10 cellular contexts compared by ENCODE assay signal in the genomic region with DNA sequence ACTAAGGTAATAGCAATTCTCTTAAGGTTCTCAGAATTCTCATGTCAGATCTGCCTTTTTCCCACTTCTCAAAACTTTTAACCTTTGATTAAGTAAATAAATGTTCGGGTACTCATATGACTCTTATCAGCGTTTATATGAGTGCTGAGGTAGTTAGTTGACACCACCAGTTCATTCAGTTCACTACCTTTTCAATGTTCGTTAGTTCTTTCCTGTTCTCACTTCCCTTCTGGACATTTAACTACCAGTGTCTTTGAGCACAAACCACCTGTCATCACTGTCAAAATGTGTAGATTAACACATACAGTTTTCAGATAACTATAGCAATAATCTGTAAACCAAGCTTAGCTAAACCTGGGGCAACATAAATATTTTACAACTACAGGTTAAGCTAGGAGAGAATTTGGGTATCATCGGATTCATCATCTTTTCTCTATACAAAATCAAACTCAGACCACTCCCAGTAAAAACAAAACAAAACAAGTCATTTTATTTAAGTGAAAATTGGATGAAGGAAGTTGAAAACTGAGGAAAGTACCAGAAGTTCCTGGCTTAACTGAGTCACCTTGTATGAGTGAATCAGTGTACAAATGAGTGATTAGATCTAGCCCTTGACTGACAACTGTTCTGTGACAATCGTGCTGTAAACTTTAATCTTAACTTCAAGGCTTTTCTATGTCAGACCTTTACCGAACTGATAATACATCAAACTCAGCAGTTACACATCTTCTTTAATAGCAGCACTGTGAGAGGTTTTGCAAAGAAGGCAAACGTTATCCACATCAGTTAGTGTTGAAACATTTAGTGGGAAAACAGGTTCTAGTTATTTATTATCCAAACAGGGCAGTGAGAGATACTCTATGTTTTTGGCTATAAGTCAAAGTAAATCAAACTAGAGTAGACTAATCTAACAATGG. TPM values are rescaled to one million over a fixed set of nuclear protein-coding genes. Genes with fewer than 3 reads are reported as not detected.
A peak's percentile ranks its signal among the peaks of the same experiment; 100 is the strongest.
DNase-seq lines count a peak whose midpoint lies in the region; ATAC-seq and TF ChIP-seq lines count a peak whose summit lies in the region.
"Had no signal": no experiment of that assay in that cellular context is flagged by ENCODE, and none has a peak within 500 bp of the region (broad histone marks: within the 10 kb centered on the region; RNA-seq: fewer than 3 reads in every experiment).

No MANE protein-coding gene starts in this region.

- peak; percentile 74 for DNase-seq in GM12865 (ENCODE audit: low read depth)
- peak; percentile 5 for DNase-seq in glomerular visceral epithelial cell (ENCODE audit: extremely low spot score)
- DNase-seq in NCI-H526 treated with DMSO at 0.1 percent for 48 hours (lab: John Stamatoyannopoulos, UW), result no peak
- no peak for DNase-seq in heart right ventricle
- DNase-seq in NCI-H526 (lab: John Stamatoyannopoulos, UW), result no peak
- no peak for DNase-seq in Right ventricle myocardium inferior (ENCODE audit: missing footprints)
- DNase-seq: GDM1, NCI-H1092 had no signal

- TF ChIP-seq CTCF in GM12865 (IDR thresholded peaks at IDR 0.05; ENCODE audit: insufficient read depth, low read depth, low read length, missing control alignments), result no peak
- no peak for TF ChIP-seq CTCF in heart right ventricle (IDR thresholded peaks at IDR 0.05)

- no peaks in the 10 kb centered on the region for H3K36me3 ChIP-seq in heart right ventricle

- H3K4me1 ChIP-seq in heart right ventricle, result peaks cover 0 to 15% (median 0%) of the 10 kb centered on the region in 9 donors

- H3K27me3 ChIP-seq in heart right ventricle, result no peaks in the 10 kb centered on the region

- 42 to 52% methylated on average over 7 of the region's 7 CpGs for WGBS in heart right ventricle, 2 donors

- peak overlapping the region; percentile 8; the same call in 1 of the 2 replicates for H3K4me3 ChIP-seq in GM12865 (ENCODE audit: low read depth, low read length)
- no peak overlapping the region for H3K4me3 ChIP-seq in heart right ventricle

- no peaks in the 10 kb centered on the region for H3K9me3 ChIP-seq in heart right ventricle

- intact Hi-C loops in heart right ventricle (cut with DNase I), result no loop called here
- intact Hi-C loops in Right ventricle myocardium inferior (cut with DNase I), result no loop called here

- no peak overlapping the region for H3K27ac ChIP-seq in heart right ventricle

- ATAC-seq in GM19467 (IDR thresholded peaks at IDR 0.05; ENCODE audit: unreplicated experiment), result peak; percentile 89
- ATAC-seq in HG03135 (IDR thresholded peaks at IDR 0.05; ENCODE audit: unreplicated experiment), result peak; percentile 85
- no peak for ATAC-seq in heart right ventricle
- ATAC-seq in Right ventricle myocardium inferior, result no peak

RNA-seq across cellular contexts. Expression of gene ARHGEF38, which starts 41.9 kb away (rescaled TPM):
- total RNA-seq in heart right ventricle (under 1 TPM in 1 of 10 donors, not detected in 9; 0.28 TPM), Right ventricle myocardium inferior (not detected)
- polyA plus RNA-seq in heart right ventricle, result not detected

Comparison
In these comparisons a context has a peak if more than half of its experiments do, and no peak if none do; other contexts are left out.
1. DNase-seq: peak in GM12865 (single experiment) and glomerular visceral epithelial cell (single experiment); none in NCI-H526 treated with DMSO at 0.1 percent for 48 hours (single experiment), heart right ventricle (0 of 2), NCI-H526 (0 of 2) and Right ventricle myocardium inferior (single experiment).
2. ATAC-seq: peak in GM19467 (single experiment) and HG03135 (single experiment); none in heart right ventricle (0 of 8) and Right ventricle myocardium inferior (single experiment).